ENCODE assay signal across 8 cellular contexts in the genomic region with DNA sequence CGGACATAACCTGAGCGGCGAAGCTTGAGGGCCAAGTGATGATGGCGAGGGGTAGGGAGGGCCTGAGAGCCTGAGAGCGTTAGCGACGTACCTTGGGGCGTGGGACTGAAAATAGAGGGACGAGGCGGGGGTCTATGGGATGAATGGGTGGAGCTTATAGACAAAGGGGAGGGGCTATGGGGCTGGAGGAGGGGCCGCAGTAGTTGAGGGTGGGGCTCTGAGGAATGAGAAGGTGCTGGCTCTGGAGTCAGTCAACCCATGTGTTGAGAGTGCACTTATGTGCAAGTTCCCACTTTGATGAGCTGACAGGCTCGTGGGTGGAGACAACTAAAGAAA. TPM values are rescaled to one million over a fixed set of nuclear protein-coding genes. Genes with fewer than 3 reads are reported as not detected.
DNase-seq lines count a peak whose midpoint lies in the region; ATAC-seq and TF ChIP-seq lines count a peak whose summit lies in the region.

No MANE protein-coding gene starts in this region.

- H3K36me3 Mint-ChIP-seq in Caco-2 (ENCODE audit: insufficient read depth, unreplicated experiment), result peaks cover 36% of the 10 kb centered on the region
- H3K36me3 Mint-ChIP-seq in stimulated activated naive B cell treated with anti-CD40 and anti-IgM and Interleukin-4, amounts not matched to agents 10 μg/mL and 1 μg/mL and 100 μg/mL, for 72 hours, result peaks cover 8 to 9% of the 10 kb centered on the region in 2 donors

- intact Hi-C loops in Caco-2 (cut with micrococcal nuclease; ENCODE audit: unreplicated experiment) (no loop called here), mucosa of descending colon (cut with DNase I, micrococcal nuclease) (no loop called here)

- peak overlapping the region; percentile 87 for H3K4me3 Mint-ChIP-seq in Caco-2 (ENCODE audit: unreplicated experiment)
- peak overlapping the region; percentile 83 to 90 for H3K4me3 Mint-ChIP-seq in stimulated activated naive B cell treated with anti-CD40 and anti-IgM and Interleukin-4, amounts not matched to agents 10 μg/mL and 1 μg/mL and 100 μg/mL, for 72 hours

- H3K27me3 ChIP-seq in Caco-2 (replicated peaks; ENCODE audit: control insufficient read depth, insufficient read depth, low read length), result no peaks in the 10 kb centered on the region

- H3K4me3 ChIP-seq in Caco-2 (ENCODE audit: low read depth, low read length) (peak overlapping the region; percentile 68), mucosa of descending colon (peak overlapping the region; percentile 19)

- H3K27ac Mint-ChIP-seq in Caco-2 (ENCODE audit: unreplicated experiment), result peak overlapping the region; percentile 71
- peak overlapping the region; percentile 95 for H3K27ac Mint-ChIP-seq in stimulated activated naive B cell treated with anti-CD40 and anti-IgM and Interleukin-4, amounts not matched to agents 10 μg/mL and 1 μg/mL and 100 μg/mL, for 72 hours

- DNase-seq in Caco-2 (no peak), mucosa of descending colon (peak in 1 of 3 donors; percentile 62), SK-N-DZ (ENCODE audit: low spot score) (no peak)
- DNase-seq in activated CD4-positive, alpha-beta T cell treated with anti-CD3 and anti-CD28 coated beads for 24 hours (ENCODE audit: low read depth in 2 of 2), result peak; percentile 20 to 44
- DNase-seq in effector CD4-positive, alpha-beta T cell, result peak; percentile 28
- no peak for DNase-seq in stimulated activated naive B cell treated with anti-CD40 and anti-IgM and Interleukin-4, amounts not matched to agents 10 μg/mL and 1 μg/mL and 100 μg/mL, for 72 hours

- H3K4me1 ChIP-seq in Caco-2 (no peaks in the 10 kb centered on the region), mucosa of descending colon (ENCODE audit: low read depth) (no peaks in the 10 kb centered on the region)

- TF ChIP-seq CTCF in Caco-2 (IDR thresholded peaks at IDR 0.05; ENCODE audit: insufficient read depth in 1 of 2, low read depth in 1 of 2, low read length in 1 of 2, severe bottlenecking in 1 of 2, unreplicated experiment in 1 of 2) (no peak), mucosa of descending colon (IDR thresholded peaks at IDR 0.05) (no peak)

- BruUV-seq in Caco-2 (replicated peaks; lab: Mats Ljungman, UMichigan), result no TSS peak

- CTCF ChIA-PET in Caco-2 (lab: Charles Lee), result interaction anchor here (0.6 to 1.6 kb wide), 3 partner anchors 10 to 454 kb away, joined by 3 to 10 read pairs (median 4); no protein-coding TSS in a partner anchor

- H3K9me3 ChIP-seq in Caco-2 (no peaks in the 10 kb centered on the region), mucosa of descending colon (no peaks in the 10 kb centered on the region)

- no peak for TF ChIP-seq EP300 in Ishikawa (IDR thresholded peaks at IDR 0.05; ENCODE audit: borderline replicate concordance)

- H3K9me3 Mint-ChIP-seq in Caco-2 (ENCODE audit: unreplicated experiment), result no peaks in the 10 kb centered on the region
- H3K9me3 Mint-ChIP-seq in stimulated activated naive B cell treated with anti-CD40 and anti-IgM and Interleukin-4, amounts not matched to agents 10 μg/mL and 1 μg/mL and 100 μg/mL, for 72 hours, result no peaks in the 10 kb centered on the region

- POLR2A ChIA-PET in Caco-2 (lab: Charles Lee), result interaction anchor here (0.8 to 0.9 kb wide), 2 partner anchors 34 to 651 kb away, joined by 3 read pairs; a partner anchor contains a TSS

- H3K27me3 Mint-ChIP-seq in Caco-2 (ENCODE audit: insufficient read depth, unreplicated experiment), result no peaks in the 10 kb centered on the region
- no peaks in the 10 kb centered on the region for H3K27me3 Mint-ChIP-seq in stimulated activated naive B cell treated with anti-CD40 and anti-IgM and Interleukin-4, amounts not matched to agents 10 μg/mL and 1 μg/mL and 100 μg/mL, for 72 hours

- TF ChIP-seq RAD21 in Ishikawa (IDR thresholded peaks at IDR 0.05; ENCODE audit: low read depth), result no peak

- peak; percentile 29 for ATAC-seq in GM21367 (IDR thresholded peaks at IDR 0.05; ENCODE audit: unreplicated experiment)
- ATAC-seq in mucosa of descending colon, result peak; percentile 64
- ATAC-seq in stimulated activated naive B cell treated with anti-CD40 and anti-IgM and Interleukin-4, amounts not matched to agents 10 μg/mL and 1 μg/mL and 100 μg/mL, for 72 hours (replicated peaks), result peak; percentile 64 to 71

- H3K36me3 ChIP-seq in Caco-2 (ENCODE audit: control insufficient read depth, insufficient read depth, low read length) (no peaks in the 10 kb centered on the region), mucosa of descending colon (ENCODE audit: low read depth) (no peaks in the 10 kb centered on the region)

- H3K4me1 Mint-ChIP-seq in Caco-2 (ENCODE audit: low read depth, unreplicated experiment), result peaks cover 8% of the 10 kb centered on the region
- peaks cover 12 to 20% of the 10 kb centered on the region in 2 donors for H3K4me1 Mint-ChIP-seq in stimulated activated naive B cell treated with anti-CD40 and anti-IgM and Interleukin-4, amounts not matched to agents 10 μg/mL and 1 μg/mL and 100 μg/mL, for 72 hours

TF ChIP-seq in Ishikawa, 13 proteins besides CTCF, POLR2A, EP300 and RAD21:
- TF ChIP-seq NFIC (IDR thresholded peaks at IDR 0.05) (no peak), TCF12 (IDR thresholded peaks at IDR 0.05; ENCODE audit: low read depth) (no peak), CEBPB (IDR thresholded peaks at IDR 0.05) (no peak), ZBTB7A (IDR thresholded peaks at IDR 0.05; ENCODE audit: low read depth) (0 out of 2 replicates have a peak, but pooled peaks have one; percentile 11), YY1 (IDR thresholded peaks at IDR 0.05; ENCODE audit: low read depth) (no peak), EGR1 (IDR thresholded peaks at IDR 0.05) (no peak), FOXM1 (IDR thresholded peaks at IDR 0.05; ENCODE audit: borderline replicate concordance, low read depth) (no peak)
- TF ChIP-seq, protein P1, sequence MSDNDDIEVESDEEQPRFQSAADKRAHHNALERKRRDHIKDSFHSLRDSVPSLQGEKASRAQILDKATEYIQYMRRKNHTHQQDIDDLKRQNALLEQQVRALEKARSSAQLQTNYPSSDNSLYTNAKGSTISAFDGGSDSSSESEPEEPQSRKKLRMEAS (IDR thresholded peaks at IDR 0.05), result no peak; the same call in 1 of the 2 replicates
- TF ChIP-seq, protein P2, sequence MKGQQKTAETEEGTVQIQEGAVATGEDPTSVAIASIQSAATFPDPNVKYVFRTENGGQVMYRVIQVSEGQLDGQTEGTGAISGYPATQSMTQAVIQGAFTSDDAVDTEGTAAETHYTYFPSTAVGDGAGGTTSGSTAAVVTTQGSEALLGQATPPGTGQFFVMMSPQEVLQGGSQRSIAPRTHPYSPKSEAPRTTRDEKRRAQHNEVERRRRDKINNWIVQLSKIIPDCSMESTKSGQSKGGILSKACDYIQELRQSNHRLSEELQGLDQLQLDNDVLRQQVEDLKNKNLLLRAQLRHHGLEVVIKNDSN (IDR thresholded peaks at IDR 0.05), result no peak

RNA-seq across cellular contexts. Expression of a gene that starts 0.5 kb away (rescaled TPM):
- 9.3 and 11.1 TPM in 2 replicates for total RNA-seq in Caco-2 (2022)
- total RNA-seq in mucosa of descending colon, result 10 to 100 TPM in 2 of 3 donors, 1 to 10 TPM in 1; 8.6 to 14.6 (median 11.6) TPM
- 3.7 and 5.4 TPM in 2 replicates for polyA plus RNA-seq in SK-N-DZ (2014; cell fraction: cytosol; rRNA removed)
- polyA plus RNA-seq in SK-N-DZ (2014; cell fraction: nucleus; rRNA removed), result 2.6 and 6.5 TPM in 2 replicates

RNA-seq across cellular contexts. Expression of a gene that starts 18.4 kb away (rescaled TPM):
- total RNA-seq in Caco-2 (2022), result 141 and 154 TPM in 2 replicates
- total RNA-seq in mucosa of descending colon, result 100 to 1,000 TPM in 2 of 3 donors, 10 to 100 TPM in 1; 60.5 to 161 (median 158) TPM
- 130 and 153 TPM in 2 replicates for polyA plus RNA-seq in SK-N-DZ (2014; cell fraction: cytosol; rRNA removed)
- polyA plus RNA-seq in SK-N-DZ (2014; cell fraction: nucleus; rRNA removed), result 86.0 and 122 TPM in 2 replicates

RNA-seq across cellular contexts. Expression of a gene that starts 31.2 kb away (rescaled TPM):
- 3.2 and 4.6 TPM in 2 replicates for total RNA-seq in Caco-2 (2022)
- 1 to 10 TPM; 3.9 to 9.2 (median 6.3) TPM for total RNA-seq in mucosa of descending colon
- polyA plus RNA-seq in SK-N-DZ (2014; cell fraction: cytosol; rRNA removed), result 9.7 and 12.9 TPM in 2 replicates
- 18.7 and 28.0 TPM in 2 replicates for polyA plus RNA-seq in SK-N-DZ (2014; cell fraction: nucleus; rRNA removed)

RNA-seq across cellular contexts. Expression of a gene that starts 34.3 kb away (rescaled TPM):
- total RNA-seq in Caco-2 (2022) (233 and 264 TPM in 2 replicates), mucosa of descending colon (100 to 1,000 TPM in 2 of 3 donors, 10 to 100 TPM in 1; 88.4 to 406 (median 123) TPM)
- 166 and 218 TPM in 2 replicates for polyA plus RNA-seq in SK-N-DZ (2014; cell fraction: cytosol; rRNA removed)
- polyA plus RNA-seq in SK-N-DZ (2014; cell fraction: nucleus; rRNA removed), result 119 and 159 TPM in 2 replicates

RNA-seq across cellular contexts. Expression of a gene that starts 57.3 kb away (rescaled TPM):
- total RNA-seq in Caco-2 (2022) (41.8 and 46.5 TPM in 2 replicates), mucosa of descending colon (100 to 1,000 TPM; 124 to 139 (median 128) TPM)
- 94.6 and 96.0 TPM in 2 replicates for polyA plus RNA-seq in SK-N-DZ (2014; cell fraction: cytosol; rRNA removed)
- 134 and 137 TPM in 2 replicates for polyA plus RNA-seq in SK-N-DZ (2014; cell fraction: nucleus; rRNA removed)

Comparison
In these comparisons a context has a peak if more than half of its experiments do, and no peak if none do; other contexts are left out.
1. DNase-seq: peak in activated CD4-positive, alpha-beta T cell treated with anti-CD3 and anti-CD28 coated beads for 24 hours (2 of 2) and effector CD4-positive, alpha-beta T cell (single experiment); none in Caco-2 (0 of 2), stimulated activated naive B cell treated with anti-CD40 and anti-IgM and Interleukin-4, amounts not matched to agents 10 μg/mL and 1 μg/mL and 100 μg/mL, for 72 hours (single experiment) and SK-N-DZ (single experiment).
2. Peak in every context shown above with its lines, with median percentiles within 50 percentile points of each other: ATAC-seq.